19 cellular contexts compared by ENCODE assay signal in genomic region chr6:13494137-13494536, GRCh38.
"Had no signal": no experiment of that assay in that cellular context is flagged by ENCODE, and none has a peak within 500 bp of the region (broad histone marks: within the 10 kb centered on the region; RNA-seq: fewer than 3 reads in every experiment).

No MANE protein-coding gene starts in this region.

- H3K36me3 ChIP-seq: cardiac muscle cell, neutrophil, ovary, prostate gland, stomach, transverse colon had no signal

- DNase-seq: activated CD4-positive, alpha-beta memory T cell treated with anti-CD3 and anti-CD28 coated beads for 36 hours; activated CD4-positive, alpha-beta T cell treated with anti-CD3 and anti-CD28 coated beads for 48 hours; activated naive CD4-positive, alpha-beta T cell treated with Interleukin-2 at 50 U/mL for 16 hours; activated T-cell treated with anti-CD3 and anti-CD28 coated beads, Interleukin-2, amount 50 U/mL, for 48 hours; amygdala; body of pancreas; effector CD4-positive, alpha-beta T cell; erythroblast; foreskin keratinocyte; hippocampal formation; ovary; stimulated activated CD4-positive, alpha-beta T cell treated with anti-CD3 and anti-CD28 coated beads, Interleukin-2, amount 100 ng/mL, for 24 hours; stomach; T-helper 17 cell; transverse colon had no signal

- H3K9me3 ChIP-seq: body of pancreas, neutrophil, ovary, prostate gland, stomach, transverse colon had no signal

- H3K27ac ChIP-seq: body of pancreas, cardiac muscle cell, foreskin keratinocyte, neutrophil, ovary, prostate gland, skin epidermis, stomach, transverse colon had no signal

- H3K27me3 ChIP-seq: body of pancreas, foreskin keratinocyte, neutrophil, ovary, stomach, transverse colon had no signal

- H3K4me3 ChIP-seq: body of pancreas, cardiac muscle cell, ovary, prostate gland, skin epidermis, stomach, transverse colon had no signal

- H3K4me1 ChIP-seq: body of pancreas, prostate gland, transverse colon had no signal
